In genomic region chr1:162019006-162019405, GRCh38 we compare ENCODE assay signal across 10 cellular contexts. TPM values are rescaled to one million over a fixed set of nuclear protein-coding genes. Genes with fewer than 3 reads are reported as not detected.
DNase-seq lines count a peak whose midpoint lies in the region; ATAC-seq and TF ChIP-seq lines count a peak whose summit lies in the region.
"Had no signal": no experiment of that assay in that cellular context is flagged by ENCODE, and none has a peak within 500 bp of the region (broad histone marks: within the 10 kb centered on the region; RNA-seq: fewer than 3 reads in every experiment).

No MANE protein-coding gene starts in this region.

- H3K36me3 ChIP-seq in MM.1S (replicated peaks; ENCODE audit: insufficient read depth, low read length) (no peaks in the 10 kb centered on the region), ovary (no peaks in the 10 kb centered on the region)

- H3K27me3 ChIP-seq in MM.1S (replicated peaks; ENCODE audit: insufficient read depth, low read length) (no peaks in the 10 kb centered on the region; the same call in 1 of the 2 replicates), ovary (no peaks in the 10 kb centered on the region)

- no peak overlapping the region for H3K27ac ChIP-seq in MM.1S (ENCODE audit: low read length)
- H3K27ac ChIP-seq in ovary, result no peak overlapping the region

- H3K9me3 ChIP-seq in MM.1S (replicated peaks; ENCODE audit: insufficient read depth, low read length), result no peaks in the 10 kb centered on the region
- no peaks in the 10 kb centered on the region for H3K9me3 ChIP-seq in ovary

- DNase-seq in HCEC 1CT (peak; percentile 38), NCI-H446 (lab: John Stamatoyannopoulos, UW) (peak; percentile 78 to 89), choroid plexus epithelial cell (ENCODE audit: low read depth) (peak; percentile 74), pulmonary artery endothelial cell (ENCODE audit: low read depth, low spot score) (peak; percentile 54), MM.1S (no peak), ovary (no peak), A172 (ENCODE audit: low spot score) (no peak)

- no peak overlapping the region for H3K4me2 ChIP-seq in MM.1S (ENCODE audit: low read depth, low read length)

- no peak for ATAC-seq in HG03565 (IDR thresholded peaks at IDR 0.05; ENCODE audit: unreplicated experiment)

- H3K4me3 ChIP-seq in choroid plexus epithelial cell (ENCODE audit: low read depth, low read length) (no peak overlapping the region), MM.1S (ENCODE audit: low read length) (no peak overlapping the region), ovary (no peak overlapping the region)

- no peak overlapping the region for H3K9ac ChIP-seq in MM.1S (ENCODE audit: low read length)

- no peaks in the 10 kb centered on the region for H3K79me2 ChIP-seq in MM.1S (ENCODE audit: low read length)

- WGBS in ovary, 3 donors, result 65 to 76% (median 73%) methylated on average over 4 of the region's 4 CpGs

- intact Hi-C loops in ovary (cut with DNase I), result no loop called here

- H3K9me2 ChIP-seq in MM.1S (replicated peaks; ENCODE audit: insufficient read depth, low read length), result no peaks in the 10 kb centered on the region

- H3F3A ChIP-seq in MM.1S (ENCODE audit: insufficient read depth, low read length), result no peaks in the 10 kb centered on the region

- H3K4me1 ChIP-seq in MM.1S (ENCODE audit: low read length) (no peaks in the 10 kb centered on the region), ovary (ENCODE audit: insufficient read depth) (peaks cover 1% of the 10 kb centered on the region)

- TF ChIP-seq POLR2A in ovary (IDR thresholded peaks at IDR 0.05), result no peak

- H4K20me1 ChIP-seq in MM.1S (ENCODE audit: insufficient read depth, low read length), result no peaks in the 10 kb centered on the region

- no peak overlapping the region for H2AFZ ChIP-seq in MM.1S (ENCODE audit: low read length)

- no peak for TF ChIP-seq EP300 in ovary (IDR thresholded peaks at IDR 0.05)

- TF ChIP-seq CTCF in choroid plexus epithelial cell (conservative IDR thresholded peaks at IDR 0.05; ENCODE audit: low read depth, low read length), result no peak
- TF ChIP-seq CTCF in MM.1S (IDR thresholded peaks at IDR 0.05; ENCODE audit: low read length), result no peak
- TF ChIP-seq CTCF in ovary (IDR thresholded peaks at IDR 0.05), result no peak

RNA-seq across cellular contexts. Expression of gene OLFML2B, which starts 4.7 kb away (rescaled TPM):
- 0.13 and 0.28 TPM in 2 replicates for total RNA-seq in pulmonary artery endothelial cell
- total RNA-seq in ovary, result 10 to 100 TPM in 1 of 7 donors, 1 to 10 TPM in 6; 1.0 to 10.3 (median 4.6) TPM
- polyA plus RNA-seq in ovary, result 10 to 100 TPM in 1 of 2 donors, 1 to 10 TPM in 1; 7.5 to 37.6 TPM
- total RNA-seq in A172 (2014; rRNA removed; shearing (Covaris generic)), result 1.9 and 2.3 TPM in 2 replicates
- total RNA-seq: activated T-helper 2 cell treated with anti-CD3 and anti-CD28 coated beads, Interferon-gamma antibody, Interleukin-2, Interleukin-4, amounts not matched to agents 10 μg/mL and 5 μg/mL and 100 μg/mL, durations not matched to agents 14 hours and 24 hours and 36 hours; T-helper 1 cell treated with Interleukin-12 subunit alpha and Interleukin-12 subunit beta and Interleukin-4 antibody, amounts not matched to agents 30 ng/mL and 1 ng/mL, for 36 hours had no signal

RNA-seq across cellular contexts. Expression of gene NOS1AP, which starts 50.5 kb away (rescaled TPM):
- total RNA-seq in pulmonary artery endothelial cell (0.53 and 1.6 TPM in 2 replicates), ovary (1 to 10 TPM in 5 of 7 donors, under 1 TPM in 2; 0.72 to 4.4 (median 1.5) TPM)
- 1 to 10 TPM in 1 of 2 donors, under 1 TPM in 1; 0.50 to 1.8 TPM for polyA plus RNA-seq in ovary
- 1.2 and 2.4 TPM in 2 replicates for total RNA-seq in A172 (2014; rRNA removed; shearing (Covaris generic))
- total RNA-seq: activated T-helper 2 cell treated with anti-CD3 and anti-CD28 coated beads, Interferon-gamma antibody, Interleukin-2, Interleukin-4, amounts not matched to agents 10 μg/mL and 5 μg/mL and 100 μg/mL, durations not matched to agents 14 hours and 24 hours and 36 hours; T-helper 1 cell treated with Interleukin-12 subunit alpha and Interleukin-12 subunit beta and Interleukin-4 antibody, amounts not matched to agents 30 ng/mL and 1 ng/mL, for 36 hours had no signal

Comparison
In these comparisons a context has a peak if more than half of its experiments do, and no peak if none do; other contexts are left out.
1. DNase-seq: peak in HCEC 1CT (single experiment), NCI-H446 (2 of 2), choroid plexus epithelial cell (single experiment) and pulmonary artery endothelial cell (single experiment); none in MM.1S (single experiment), ovary (0 of 5) and A172 (single experiment).